8 cellular contexts compared by ENCODE assay signal in the genomic region with DNA sequence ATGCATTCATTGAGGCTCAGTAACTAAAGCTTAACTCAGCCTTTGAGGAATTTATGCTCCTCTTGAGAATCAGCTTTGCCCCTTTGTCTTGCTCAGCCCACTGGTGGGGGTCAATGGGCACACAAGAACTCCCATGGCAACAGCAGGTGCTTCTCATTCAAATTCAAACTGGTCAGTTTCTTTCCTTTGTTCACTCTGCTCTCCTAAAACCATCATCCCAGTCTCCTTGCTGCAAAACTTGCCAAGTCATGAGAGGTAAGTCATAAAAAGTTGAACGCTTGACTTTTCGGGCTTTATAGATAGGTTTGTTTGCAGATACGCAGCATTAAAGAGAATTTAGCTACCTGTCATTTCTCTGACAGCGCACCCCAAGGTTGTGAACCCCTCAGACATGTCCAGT.
"Had no signal": no experiment of that assay in that cellular context is flagged by ENCODE, and none has a peak within 500 bp of the region (broad histone marks: within the 10 kb centered on the region; RNA-seq: fewer than 3 reads in every experiment).

No MANE protein-coding gene starts in this region.

- H3K9me3 ChIP-seq: adrenal gland had no signal

- DNase-seq: activated naive CD4-positive, alpha-beta T cell treated with anti-CD3 and anti-CD28 coated beads, Interleukin-2, amount 50 U/mL, for 16 hours; activated T-cell treated with anti-CD3 and anti-CD28 coated beads, Interleukin-2, amount 50 U/mL, for 1 hour; adrenal gland; central memory CD4-positive, alpha-beta T cell; effector memory CD8-positive, alpha-beta T cell; small intestine had no signal

- H3K4me1 ChIP-seq: adrenal gland had no signal

- H3K9me3 Mint-ChIP-seq: effector memory CD8-positive, alpha-beta T cell had no signal

- H3K4me3 Mint-ChIP-seq: effector memory CD8-positive, alpha-beta T cell had no signal

- ATAC-seq: effector memory CD8-positive, alpha-beta T cell had no signal

- H3K27ac Mint-ChIP-seq: effector memory CD8-positive, alpha-beta T cell had no signal

- H3K4me3 ChIP-seq: adrenal gland, coronary artery had no signal

- H3K36me3 ChIP-seq: adrenal gland had no signal

- H3K27ac ChIP-seq: adrenal gland, coronary artery had no signal

- FAIRE-seq: small intestine, urothelium cell line had no signal
